Comparison of ENCODE assay signal across 9 cellular contexts in genomic region chr12:94435511-94435927, GRCh38. TPM values are rescaled to one million over a fixed set of nuclear protein-coding genes. Genes with fewer than 3 reads are reported as not detected.
DNase-seq lines count a peak whose midpoint lies in the region; ATAC-seq and TF ChIP-seq lines count a peak whose summit lies in the region.
"Had no signal": no experiment of that assay in that cellular context is flagged by ENCODE, and none has a peak within 500 bp of the region (broad histone marks: within the 10 kb centered on the region; RNA-seq: fewer than 3 reads in every experiment).

No MANE protein-coding gene starts in this region.

- H3K27ac ChIP-seq in OCI-LY1 (ENCODE audit: low read depth, low read length, poor library complexity, severe bottlenecking), result peak overlapping the region; percentile 5
- H3K27ac ChIP-seq: testis had no signal

- no peaks in the 10 kb centered on the region for H4K20me1 ChIP-seq in OCI-LY1 (ENCODE audit: insufficient read depth, low read length)

- H3K27me3 ChIP-seq in OCI-LY1 (ENCODE audit: insufficient read depth, low read length), result no peaks in the 10 kb centered on the region
- H3K27me3 ChIP-seq: testis had no signal

- H2AFZ ChIP-seq in OCI-LY1 (ENCODE audit: low read length), result no peak overlapping the region

- TF ChIP-seq CTCF in AG10803 (conservative IDR thresholded peaks at IDR 0.05; ENCODE audit: low read length) (no peak), OCI-LY1 (IDR thresholded peaks at IDR 0.05; ENCODE audit: low read length) (no peak)

- H3K4me1 ChIP-seq in OCI-LY1 (ENCODE audit: insufficient read depth, low read length, severe bottlenecking), result peaks cover 21% of the 10 kb centered on the region
- H3K4me1 ChIP-seq: testis had no signal

- H3K4me3 ChIP-seq in AG10803 (ENCODE audit: low read length) (no peak overlapping the region), OCI-LY1 (ENCODE audit: low read depth, low read length, poor library complexity, severe bottlenecking) (no peak overlapping the region)
- H3K4me3 ChIP-seq: testis had no signal

- H3K9me2 ChIP-seq in OCI-LY1 (ENCODE audit: low read depth, low read length), result no peaks in the 10 kb centered on the region

- H3K9ac ChIP-seq in OCI-LY1 (ENCODE audit: low read length), result no peak overlapping the region

- peaks cover 6% of the 10 kb centered on the region; the same call in 1 of the 2 replicates for H3K79me2 ChIP-seq in OCI-LY1 (ENCODE audit: insufficient read depth, low read length)

- H3K9me3 ChIP-seq in OCI-LY1 (ENCODE audit: low read length), result peaks cover 5% of the 10 kb centered on the region; the same call in 1 of the 2 replicates
- H3K9me3 ChIP-seq: testis had no signal

- intact Hi-C loops in left cardiac atrium (cut with DNase I), result no loop called here

- no peaks in the 10 kb centered on the region; the same call in 1 of the 2 replicates for H3K36me3 ChIP-seq in OCI-LY1 (ENCODE audit: insufficient read depth, low read length)

- no peaks in the 10 kb centered on the region for H3F3A ChIP-seq in OCI-LY1 (ENCODE audit: insufficient read depth, low read length)

- peak overlapping the region; percentile 4; the same call in 1 of the 2 replicates for H3K4me2 ChIP-seq in OCI-LY1 (ENCODE audit: low read length)

- ATAC-seq in GM21576 (IDR thresholded peaks at IDR 0.05; ENCODE audit: unreplicated experiment) (peak; percentile 43), left cardiac atrium (peak; percentile 30 to 44), GM19023 (IDR thresholded peaks at IDR 0.05; ENCODE audit: unreplicated experiment) (no peak)

- DNase-seq in AG10803 (ENCODE audit: low read depth) (peak; percentile 16), left cardiac atrium (no peak), NCI-H2171 treated with DMSO at 0.1 percent for 48 hours (lab: John Stamatoyannopoulos, UW) (no peak), ureter (ENCODE audit: low spot score) (no peak), SIG-M5 (lab: John Stamatoyannopoulos, UW) (no peak)
- DNase-seq: testis had no signal

RNA-seq across cellular contexts. Expression of gene CEP83, which starts 24.1 kb away (rescaled TPM):
- total RNA-seq in left cardiac atrium (10 to 100 TPM; 11.6 to 12.0 TPM), ureter (29.5 TPM)
